Comparison of ENCODE assay signal across 8 cellular contexts in the genomic region with DNA sequence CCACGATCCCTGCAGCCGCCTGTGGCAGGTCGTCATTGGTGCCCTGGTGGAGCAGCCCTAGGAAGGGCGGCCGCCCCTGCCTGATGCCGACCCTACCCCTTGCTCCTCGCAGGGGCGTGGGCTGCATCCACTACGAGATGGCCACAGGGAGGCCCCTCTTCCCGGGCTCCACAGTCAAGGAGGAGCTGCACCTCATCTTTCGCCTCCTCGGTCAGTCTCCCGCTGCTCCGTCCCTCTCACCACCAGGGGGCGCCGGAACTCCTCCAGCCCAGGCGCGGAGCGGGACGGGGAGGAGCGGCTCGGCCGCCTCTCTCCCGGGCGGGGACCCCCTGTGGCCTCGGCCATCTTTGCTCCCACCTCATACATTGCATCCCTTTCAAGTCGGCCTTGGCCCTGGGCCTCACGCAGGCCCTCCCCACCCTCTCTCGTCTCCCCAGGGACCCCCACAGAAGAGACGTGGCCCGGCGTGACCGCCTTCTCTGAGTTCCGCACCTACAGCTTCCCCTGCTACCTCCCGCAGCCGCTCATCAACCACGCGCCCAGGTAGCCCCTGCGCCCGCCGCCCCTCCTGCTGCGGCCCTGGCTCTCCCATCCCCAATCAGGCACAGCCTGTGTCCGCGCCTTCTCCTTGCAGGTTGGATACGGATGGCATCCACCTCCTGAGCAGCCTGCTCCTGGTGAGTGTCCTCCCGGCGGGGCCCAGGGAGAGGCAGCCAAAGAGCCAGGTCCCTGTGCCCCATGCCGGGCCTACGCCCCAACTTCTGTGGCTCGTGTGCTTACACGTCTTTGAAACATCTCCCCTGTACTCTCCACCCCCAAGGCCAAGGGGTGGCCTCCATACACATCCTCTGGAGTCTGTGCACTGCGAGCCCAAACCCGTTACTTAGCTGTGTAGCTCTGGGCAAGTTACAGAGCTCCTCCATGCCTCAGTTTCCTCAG. TPM values are rescaled to one million over a fixed set of nuclear protein-coding genes. Genes with fewer than 3 reads are reported as not detected.
DNase-seq lines count a peak whose midpoint lies in the region; ATAC-seq and TF ChIP-seq lines count a peak whose summit lies in the region.

No MANE protein-coding gene starts in this region.

- no peaks in the 10 kb centered on the region for H3K4me1 ChIP-seq in CD8-positive, alpha-beta T cell (ENCODE audit: insufficient read depth, low read length)
- no peaks in the 10 kb centered on the region for H3K4me1 ChIP-seq in lung (ENCODE audit: control insufficient read depth in 2 of 2, insufficient read depth in 2 of 2, low read length in 2 of 2)

- no peaks in the 10 kb centered on the region for H3K9me3 ChIP-seq in CD8-positive, alpha-beta T cell (ENCODE audit: low read length)
- H3K9me3 ChIP-seq in lung (ENCODE audit: control insufficient read depth in 2 of 2, insufficient read depth in 1 of 2, low read length in 1 of 2) = no peaks in the 10 kb centered on the region

- CTCF ChIA-PET in CD8-positive, alpha-beta T cell (lab: Charles Lee) = interaction anchor here (0.7 to 17.1 kb wide), 26 partner anchors 8 to 258 kb away, joined by 3 to 366 read pairs (median 4); a partner anchor contains a TSS

- peaks cover 5% of the 10 kb centered on the region for H3K4me1 Mint-ChIP-seq in CD8-positive, alpha-beta T cell (ENCODE audit: low read depth)

- intact Hi-C loops in CD8-positive, alpha-beta T cell (cut with DNase I, micrococcal nuclease) = loop anchor here (1.0 to 10.0 kb wide), 7 partner anchors 62 to 554 kb away; a partner anchor contains a TSS

- no peaks in the 10 kb centered on the region for H3K27me3 ChIP-seq in CD8-positive, alpha-beta T cell (ENCODE audit: insufficient read depth, low read length)
- H3K27me3 ChIP-seq in H7 (ENCODE audit: control insufficient read depth, insufficient read depth, low read length) (no peaks in the 10 kb centered on the region; the same call in 1 of the 2 replicates), lung (ENCODE audit: control insufficient read depth, insufficient read depth) (no peaks in the 10 kb centered on the region)

- POLR2A ChIA-PET in CD8-positive, alpha-beta T cell (lab: Charles Lee) = interaction anchor here (2.0 kb wide), 1 partner anchor 102 kb away, joined by 8 read pairs; a partner anchor contains a TSS

- no peaks in the 10 kb centered on the region for H3K27me3 Mint-ChIP-seq in CD8-positive, alpha-beta T cell (ENCODE audit: low read depth)

- peak overlapping the region; percentile 26 for H3K4me3 ChIP-seq in CD8-positive, alpha-beta T cell (ENCODE audit: low read depth, low read length)
- peak overlapping the region; percentile 14; the same call in 1 of the 2 replicates for H3K4me3 ChIP-seq in H7 (ENCODE audit: insufficient read depth, low read depth, low read length)
- no peak overlapping the region for H3K4me3 ChIP-seq in lung

- no peaks in the 10 kb centered on the region for H3K36me3 Mint-ChIP-seq in CD8-positive, alpha-beta T cell

- peak overlapping the region; percentile 58 for H3K4me3 Mint-ChIP-seq in CD8-positive, alpha-beta T cell

- H3K27ac Mint-ChIP-seq in CD8-positive, alpha-beta T cell = no peak overlapping the region

- H3K36me3 ChIP-seq in CD8-positive, alpha-beta T cell (ENCODE audit: insufficient read depth, low read length) = no peaks in the 10 kb centered on the region
- peaks cover 9% of the 10 kb centered on the region for H3K36me3 ChIP-seq in H7 (replicated peaks; ENCODE audit: control insufficient read depth, insufficient read depth, low read length)
- H3K36me3 ChIP-seq in lung (ENCODE audit: control insufficient read depth in 2 of 2, insufficient read depth in 2 of 2, low read length in 2 of 2) = peaks cover 0 to 8% of the 10 kb centered on the region in 2 donors

- ATAC-seq in CD8-positive, alpha-beta T cell = peak; percentile 90
- ATAC-seq in lung (ENCODE audit: insufficient read depth, low FRiP score) (peak; percentile 77), HG03378 (IDR thresholded peaks at IDR 0.05; ENCODE audit: unreplicated experiment) (no peak)

- 33 to 41% methylated on average over 51 to 53 of the region's 53 CpGs for WGBS in lung, 2 donors

- H3K27ac ChIP-seq in CD8-positive, alpha-beta T cell (ENCODE audit: low read depth, low read length) = no peak overlapping the region
- peak overlapping the region in 1 of 2 donors; percentile 7 for H3K27ac ChIP-seq in lung (ENCODE audit: low read depth in 1 of 2, low read length in 1 of 2)

- no peaks in the 10 kb centered on the region for H3K9me3 Mint-ChIP-seq in CD8-positive, alpha-beta T cell

- DNase-seq in CD8-positive, alpha-beta T cell = peak; percentile 68 to 92 (median 80)
- DNase-seq in H7 (peak; percentile 99), NCI-H510A (lab: John Stamatoyannopoulos, UW) (peak; percentile 59), dermis microvascular lymphatic vessel endothelial cell (ENCODE audit: low read depth in 2 of 2) (peak; percentile 36 to 70), lung (ENCODE audit: low spot score) (peak; percentile 80)
- peak; percentile 87 to 89 for DNase-seq in activated CD4-positive, alpha-beta T cell treated with anti-CD3 and anti-CD28 coated beads, Interleukin-2, amount 50 U/mL, for 48 hours
- DNase-seq in stimulated activated CD8-positive, alpha-beta memory T cell treated with anti-CD3 and anti-CD28 coated beads, Interleukin-12 subunit alpha, Interleukin-12 subunit beta, amount 100 ng/mL, for 1 hour (ENCODE audit: low read depth) = peak; percentile 78

- peak; percentile 90 for TF ChIP-seq CTCF in CD8-positive, alpha-beta T cell (IDR thresholded peaks at IDR 0.05)
- TF ChIP-seq CTCF in lung (IDR thresholded peaks at IDR 0.05; ENCODE audit: control extremely low read depth, extremely low read depth) = peak; percentile 90

RNA-seq across cellular contexts. Expression of a gene that starts 24.7 kb away (rescaled TPM):
- 1 to 10 TPM; 4.0 to 4.3 TPM for total RNA-seq in CD8-positive, alpha-beta T cell
- total RNA-seq in H7 (2014; rRNA removed; shearing (Covaris generic)) = 48.3 and 52.0 TPM in 2 replicates
- total RNA-seq in dermis microvascular lymphatic vessel endothelial cell (0.25 and 0.39 TPM in 2 replicates), lung (10 to 100 TPM; 10.9 to 19.1 TPM)
- 10 to 100 TPM in 1 of 2 donors, 1 to 10 TPM in 1; 9.7 to 21.0 TPM for polyA plus RNA-seq in lung
